ENCODE assay signal across 8 cellular contexts in the genomic region with DNA sequence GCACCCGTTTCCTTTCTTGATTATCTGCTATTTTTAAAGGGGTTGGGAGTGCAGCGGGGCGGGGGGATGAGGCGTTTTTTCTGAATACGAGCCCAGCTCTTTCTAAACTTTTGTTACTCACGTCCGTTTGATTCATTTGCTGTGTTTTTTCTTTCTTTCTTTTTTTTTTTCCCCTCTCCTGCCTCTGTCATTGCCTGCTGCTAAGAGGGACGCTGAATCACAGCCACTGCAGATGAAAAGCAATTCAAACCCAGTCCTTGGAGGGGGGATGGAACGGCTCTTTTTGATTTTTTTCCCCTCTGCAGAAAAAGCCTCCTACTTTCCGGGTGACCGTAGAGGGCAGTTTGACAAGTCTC. TPM values are rescaled to one million over a fixed set of nuclear protein-coding genes. Genes with fewer than 3 reads are reported as not detected.
DNase-seq lines count a peak whose midpoint lies in the region; ATAC-seq and FAIRE-seq lines count a peak whose summit lies in the region.

No MANE protein-coding gene starts in this region.

- H3K9me3 ChIP-seq in HUES48 (ENCODE audit: control insufficient read depth, insufficient read depth, low read length) (no peaks in the 10 kb centered on the region), iPS-15b (ENCODE audit: control insufficient read depth, insufficient read depth, low read length) (no peaks in the 10 kb centered on the region), skeletal muscle tissue (ENCODE audit: control insufficient read depth in 3 of 3, low read length in 3 of 3) (no peaks in the 10 kb centered on the region)

- H3K27ac ChIP-seq in HUES48 (ENCODE audit: low read depth, low read length) (peak overlapping the region; percentile 94), skeletal muscle tissue (ENCODE audit: low read depth, low read length) (peak overlapping the region; percentile 94)

- DNase-seq in Daoy (ENCODE audit: low read depth), result peak; percentile 83
- peak; percentile 72 for DNase-seq in amniotic stem cell (lab: John Stamatoyannopoulos, UW)
- DNase-seq in GM19240 (ENCODE audit: insufficient read length, low spot score), result no peak
- DNase-seq in frontal cortex (ENCODE audit: low spot score in 2 of 2), result no peak

- no peaks in the 10 kb centered on the region for H3K36me3 ChIP-seq in HUES48 (ENCODE audit: control insufficient read depth, insufficient read depth, low read length)
- no peaks in the 10 kb centered on the region for H3K36me3 ChIP-seq in iPS-15b (ENCODE audit: control insufficient read depth, insufficient read depth, low read length)
- peaks cover 2 to 12% (median 9%) of the 10 kb centered on the region in 3 donors for H3K36me3 ChIP-seq in skeletal muscle tissue (ENCODE audit: control insufficient read depth in 3 of 3, insufficient read depth in 3 of 3, low read length in 3 of 3)

- ATAC-seq in GM18520 (IDR thresholded peaks at IDR 0.05; ENCODE audit: unreplicated experiment), result no peak

- FAIRE-seq in frontal cortex (lab: Jason Lieb, UNC), result no peak

- H3K4me3 ChIP-seq in HUES48 (ENCODE audit: low read depth, low read length) (peak overlapping the region; percentile 72), iPS-15b (ENCODE audit: low read depth, low read length) (peak overlapping the region; percentile 52), skeletal muscle tissue (ENCODE audit: low read length in 3 of 3) (peak overlapping the region; percentile 66 to 86 (median 75))

- H3K27me3 ChIP-seq in HUES48 (ENCODE audit: control insufficient read depth, insufficient read depth, low read length) (no peaks in the 10 kb centered on the region), iPS-15b (ENCODE audit: control insufficient read depth, insufficient read depth, low read length) (no peaks in the 10 kb centered on the region), skeletal muscle tissue (ENCODE audit: control insufficient read depth in 3 of 3, insufficient read depth in 3 of 3, low read length in 3 of 3) (no peaks in the 10 kb centered on the region)

- H3K4me1 ChIP-seq in HUES48 (ENCODE audit: control insufficient read depth, insufficient read depth, low read length) (peaks cover 12% of the 10 kb centered on the region), iPS-15b (ENCODE audit: control insufficient read depth, insufficient read depth, low read length) (no peaks in the 10 kb centered on the region), skeletal muscle tissue (ENCODE audit: control insufficient read depth in 3 of 3, insufficient read depth in 3 of 3, low read length in 3 of 3) (peaks cover 12 to 21% (median 20%) of the 10 kb centered on the region in 3 donors)

- peak overlapping the region; percentile 42; the same call in 1 of the 2 replicates for H3K9ac ChIP-seq in HUES48 (ENCODE audit: low read depth, low read length)
- peak overlapping the region; percentile 32 for H3K9ac ChIP-seq in iPS-15b (ENCODE audit: low read depth, low read length)
- H3K9ac ChIP-seq in skeletal muscle tissue (ENCODE audit: low read depth in 1 of 3, low read length in 3 of 3), result peak overlapping the region; percentile 81 to 88 (median 81)

RNA-seq across cellular contexts. Expression of gene RASSF8, which starts 0.6 kb away (rescaled TPM):
- 24.9 and 30.9 TPM in 2 replicates for total RNA-seq in Daoy (2014; rRNA removed; shearing (Covaris generic))
- total RNA-seq in skeletal muscle tissue, result 29.7 TPM
- total RNA-seq in frontal cortex, result 19.2 TPM

Comparison
In these comparisons a context has a peak if more than half of its experiments do, and no peak if none do; other contexts are left out.
1. DNase-seq: peak in Daoy (single experiment) and amniotic stem cell (single experiment); none in GM19240 (single experiment) and frontal cortex (0 of 2).
2. Peak in every context shown above with its lines, with median percentiles within 50 percentile points of each other: H3K4me3 ChIP-seq and H3K9ac ChIP-seq.